In genomic region chr12:124544311-124544970, GRCh38 we compare ENCODE assay signal across 11 cellular contexts. TPM values are rescaled to one million over a fixed set of nuclear protein-coding genes. Genes with fewer than 3 reads are reported as not detected.
DNase-seq lines count a peak whose midpoint lies in the region; ATAC-seq and FAIRE-seq lines count a peak whose summit lies in the region.
"Had no signal": no experiment of that assay in that cellular context is flagged by ENCODE, and none has a peak within 500 bp of the region (broad histone marks: within the 10 kb centered on the region; RNA-seq: fewer than 3 reads in every experiment).

No MANE protein-coding gene starts in this region.

- H3K36me3 ChIP-seq in iPS-15b (ENCODE audit: control insufficient read depth, insufficient read depth, low read length) (no peaks in the 10 kb centered on the region), MG63 (peaks cover 7% of the 10 kb centered on the region)
- H3K36me3 ChIP-seq: gastrocnemius medialis had no signal

- H3K36me3 Mint-ChIP-seq in activated T-cell treated with anti-CD3 and anti-CD28 coated beads, Interleukin-2, amount 50 U/mL, for 24 hours (ENCODE audit: low read depth) = peaks cover 10% of the 10 kb centered on the region
- H3K36me3 Mint-ChIP-seq in stimulated activated naive B cell treated with anti-CD40 and anti-IgM and Interleukin-4, amounts not matched to agents 10 μg/mL and 1 μg/mL and 100 μg/mL, for 72 hours = peaks cover 5 to 9% of the 10 kb centered on the region in 2 donors

- no peak overlapping the region for H3K4me3 Mint-ChIP-seq in activated T-cell treated with anti-CD3 and anti-CD28 coated beads, Interleukin-2, amount 50 U/mL, for 24 hours
- H3K4me3 Mint-ChIP-seq in stimulated activated naive B cell treated with anti-CD40 and anti-IgM and Interleukin-4, amounts not matched to agents 10 μg/mL and 1 μg/mL and 100 μg/mL, for 72 hours = peak overlapping the region; percentile 36 to 44

- no peaks in the 10 kb centered on the region for H3K9me3 Mint-ChIP-seq in activated T-cell treated with anti-CD3 and anti-CD28 coated beads, Interleukin-2, amount 50 U/mL, for 24 hours
- no peaks in the 10 kb centered on the region for H3K9me3 Mint-ChIP-seq in stimulated activated naive B cell treated with anti-CD40 and anti-IgM and Interleukin-4, amounts not matched to agents 10 μg/mL and 1 μg/mL and 100 μg/mL, for 72 hours
- H3K9me3 Mint-ChIP-seq: activated T-cell treated with anti-CD3 and anti-CD28 coated beads, Interleukin-2, amount 50 U/mL, for 72 hours had no signal

- peaks cover 74% of the 10 kb centered on the region for H3K4me1 Mint-ChIP-seq in activated T-cell treated with anti-CD3 and anti-CD28 coated beads, Interleukin-2, amount 50 U/mL, for 24 hours (ENCODE audit: low read depth)
- peaks cover 51 to 83% of the 10 kb centered on the region in 2 donors for H3K4me1 Mint-ChIP-seq in stimulated activated naive B cell treated with anti-CD40 and anti-IgM and Interleukin-4, amounts not matched to agents 10 μg/mL and 1 μg/mL and 100 μg/mL, for 72 hours

- no peak for FAIRE-seq in RCC 7860 (lab: Jason Lieb, UNC)

- ATAC-seq in stimulated activated naive B cell treated with anti-CD40 and anti-IgM and Interleukin-4, amounts not matched to agents 10 μg/mL and 1 μg/mL and 100 μg/mL, for 72 hours (replicated peaks) = no peak

- H3K27ac Mint-ChIP-seq in activated T-cell treated with anti-CD3 and anti-CD28 coated beads, Interleukin-2, amount 50 U/mL, for 24 hours = peak overlapping the region; percentile 88
- H3K27ac Mint-ChIP-seq in stimulated activated naive B cell treated with anti-CD40 and anti-IgM and Interleukin-4, amounts not matched to agents 10 μg/mL and 1 μg/mL and 100 μg/mL, for 72 hours = peak overlapping the region; percentile 43
- H3K27ac Mint-ChIP-seq: activated T-cell treated with anti-CD3 and anti-CD28 coated beads, Interleukin-2, amount 50 U/mL, for 72 hours had no signal

- no peak for DNase-seq in activated T-cell treated with anti-CD3 and anti-CD28 coated beads, Interleukin-2, amount 50 U/mL, for 24 hours
- DNase-seq in activated T-cell treated with anti-CD3 and anti-CD28 coated beads for 4 hours (no peak), RCC 7860 (ENCODE audit: low spot score) (peak; percentile 25), SHP77 treated with DMSO at 0.1 percent for 48 hours (lab: John Stamatoyannopoulos, UW) (no peak), MG63 (no peak), NCI-H446 (lab: John Stamatoyannopoulos, UW) (no peak)
- no peak for DNase-seq in stimulated activated naive B cell treated with anti-CD40 and anti-IgM and Interleukin-4, amounts not matched to agents 10 μg/mL and 1 μg/mL and 100 μg/mL, for 72 hours
- DNase-seq: activated T-cell treated with anti-CD3 and anti-CD28 coated beads, Interleukin-2, amount 50 U/mL, for 72 hours; central memory CD4-positive, alpha-beta T cell; gastrocnemius medialis had no signal

- H3K4me1 ChIP-seq in iPS-15b (ENCODE audit: control insufficient read depth, insufficient read depth, low read length) = peaks cover 12% of the 10 kb centered on the region

- no peaks in the 10 kb centered on the region for H3K9me3 ChIP-seq in iPS-15b (ENCODE audit: control insufficient read depth, insufficient read depth, low read length)
- H3K9me3 ChIP-seq in MG63 = no peaks in the 10 kb centered on the region
- H3K9me3 ChIP-seq: gastrocnemius medialis had no signal

- peak overlapping the region; percentile 5 for H3K9ac ChIP-seq in iPS-15b (ENCODE audit: low read depth, low read length)

- H3K27me3 ChIP-seq in iPS-15b (ENCODE audit: control insufficient read depth, insufficient read depth, low read length) = no peaks in the 10 kb centered on the region
- no peaks in the 10 kb centered on the region for H3K27me3 ChIP-seq in MG63
- H3K27me3 ChIP-seq: gastrocnemius medialis had no signal

- H3K27me3 Mint-ChIP-seq in activated T-cell treated with anti-CD3 and anti-CD28 coated beads, Interleukin-2, amount 50 U/mL, for 24 hours = no peaks in the 10 kb centered on the region
- H3K27me3 Mint-ChIP-seq in stimulated activated naive B cell treated with anti-CD40 and anti-IgM and Interleukin-4, amounts not matched to agents 10 μg/mL and 1 μg/mL and 100 μg/mL, for 72 hours = no peaks in the 10 kb centered on the region

- H3K4me3 ChIP-seq in iPS-15b (ENCODE audit: low read depth, low read length) = no peak overlapping the region
- H3K4me3 ChIP-seq in MG63 = no peak overlapping the region

RNA-seq across cellular contexts. Expression of gene NCOR2, which starts 23.0 kb away (rescaled TPM):
- total RNA-seq in MG63 (2014; rRNA removed; shearing (Covaris generic); ENCODE audit: low replicate concordance) = 17.0 and 32.9 TPM in 2 replicates
